In the genomic region with DNA sequence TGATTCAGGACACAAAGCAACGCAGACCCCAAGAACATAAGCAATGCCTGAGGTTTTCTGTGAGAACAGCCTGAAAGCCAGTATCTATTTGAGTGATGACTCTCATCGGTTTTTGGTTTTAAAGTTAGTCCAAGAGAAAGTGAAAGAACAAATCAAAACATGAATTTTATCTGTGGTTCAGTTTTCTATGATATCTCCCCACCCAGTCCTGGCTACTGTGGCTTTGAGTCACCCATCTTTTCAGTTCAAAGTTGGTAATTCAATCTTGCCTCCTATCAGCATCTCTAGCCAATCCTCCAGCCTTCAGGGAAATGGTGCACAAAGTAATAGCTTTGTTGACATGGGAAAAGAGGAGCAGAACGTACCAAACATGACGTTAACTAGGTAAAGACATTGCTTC, we compare ENCODE assay signal across 13 cellular contexts. TPM values are rescaled to one million over a fixed set of nuclear protein-coding genes. Genes with fewer than 3 reads are reported as not detected.
DNase-seq lines count a peak whose midpoint lies in the region; ATAC-seq, FAIRE-seq and TF ChIP-seq lines count a peak whose summit lies in the region.
"Had no signal": no experiment of that assay in that cellular context is flagged by ENCODE, and none has a peak within 500 bp of the region (broad histone marks: within the 10 kb centered on the region; RNA-seq: fewer than 3 reads in every experiment).

No MANE protein-coding gene starts in this region.

- peak; percentile 11 for DNase-seq in astrocyte (ENCODE audit: low read depth)
- DNase-seq in C1 segment of cervical spinal cord (lab: John Stamatoyannopoulos, UW): no peak
- DNase-seq in gastrocnemius medialis: no peak
- DNase-seq in COR-L47 (lab: John Stamatoyannopoulos, UW): no peak
- DNase-seq in A673 (ENCODE audit: low spot score): no peak
- DNase-seq: mammary epithelial cell, NCI-H2029 treated with DMSO at 0.1 percent for 48 hours had no signal

- no peak overlapping the region for H3K4me2 ChIP-seq in astrocyte (ENCODE audit: low read length)
- H3K4me2 ChIP-seq: hepatocyte had no signal

- H3K4me1 Mint-ChIP-seq in astrocyte (ENCODE audit: low read depth, unreplicated experiment): no peaks in the 10 kb centered on the region

- in situ Hi-C loops in gastrocnemius medialis (cut with MboI; ENCODE audit: low sequenced_read_pairs in 4 of 4): loop anchor here in 3 of 4 donors (25.0 kb wide), 3 partner anchors 509 to 1016 kb away; a partner anchor contains a TSS

- peak; percentile 91 for ATAC-seq in GM18517 (IDR thresholded peaks at IDR 0.05; ENCODE audit: unreplicated experiment)
- peak; percentile 85 for ATAC-seq in GM19455 (IDR thresholded peaks at IDR 0.05; ENCODE audit: unreplicated experiment)
- peak; percentile 74 for ATAC-seq in HG03039 (IDR thresholded peaks at IDR 0.05; ENCODE audit: unreplicated experiment)
- ATAC-seq in gastrocnemius medialis: no peak

- no peak overlapping the region for H2AFZ ChIP-seq in astrocyte (ENCODE audit: low read depth, low read length)
- H2AFZ ChIP-seq: hepatocyte had no signal

- no peak overlapping the region for H3K27ac ChIP-seq in astrocyte (ENCODE audit: low read depth, low read length)
- no peak overlapping the region for H3K27ac ChIP-seq in gastrocnemius medialis
- H3K27ac ChIP-seq in A673 (ENCODE audit: low read depth, low read length, poor library complexity, severe bottlenecking): no peak overlapping the region
- H3K27ac ChIP-seq: hepatocyte had no signal

- BruUV-seq in A673 (replicated peaks; lab: Mats Ljungman, UMichigan): no TSS peak

- intact Hi-C loops in gastrocnemius medialis (cut with DNase I; ENCODE audit: low total_unique reads) (no loop called here), A673 (cut with micrococcal nuclease; ENCODE audit: unreplicated experiment) (no loop called here)

- H3K9ac ChIP-seq in astrocyte (ENCODE audit: low read length): no peak overlapping the region

- H4K20me1 ChIP-seq in astrocyte (ENCODE audit: insufficient read depth, low read length): no peaks in the 10 kb centered on the region

- POLR2A ChIA-PET in A673 (lab: Charles Lee; ENCODE audit: low non-redundant PET): no interaction called here

- H3K27me3 ChIP-seq in astrocyte (ENCODE audit: insufficient read depth, low read length) (no peaks in the 10 kb centered on the region), gastrocnemius medialis (no peaks in the 10 kb centered on the region), A673 (replicated peaks; ENCODE audit: insufficient read depth, low read depth, low read length, poor library complexity) (no peaks in the 10 kb centered on the region)
- H3K27me3 ChIP-seq: hepatocyte had no signal

- H3K79me2 ChIP-seq in astrocyte (ENCODE audit: insufficient read depth, low read length): no peaks in the 10 kb centered on the region
- H3K79me2 ChIP-seq: hepatocyte had no signal

- FAIRE-seq in astrocyte (lab: Jason Lieb, UNC): no peak
- FAIRE-seq: endometrium had no signal

- no peak for TF ChIP-seq POLR2A in gastrocnemius medialis (IDR thresholded peaks at IDR 0.05)

- H3K27me3 Mint-ChIP-seq in astrocyte (ENCODE audit: low read depth, unreplicated experiment): peaks cover 10% of the 10 kb centered on the region

- TF ChIP-seq CTCF in astrocyte (IDR thresholded peaks at IDR 0.05; ENCODE audit: insufficient read depth, low read depth, low read length) (no peak), gastrocnemius medialis (IDR thresholded peaks at IDR 0.05 in 4 of 5, conservative IDR thresholded peaks at IDR 0.05 in 1 of 5) (no peak), A673 (conservative IDR thresholded peaks at IDR 0.05; ENCODE audit: low read depth, low read length) (no peak)

- no peak overlapping the region for H3K4me3 Mint-ChIP-seq in astrocyte (ENCODE audit: unreplicated experiment)

- H3K9me3 Mint-ChIP-seq in astrocyte (ENCODE audit: unreplicated experiment): peaks cover 3% of the 10 kb centered on the region

- H3K36me3 ChIP-seq in astrocyte (ENCODE audit: insufficient read depth, low read length): no peaks in the 10 kb centered on the region
- H3K36me3 ChIP-seq in gastrocnemius medialis: no peaks in the 10 kb centered on the region
- H3K36me3 ChIP-seq in A673 (ENCODE audit: insufficient read depth, low read length, poor library complexity, severe bottlenecking): no peaks in the 10 kb centered on the region

- H3K4me1 ChIP-seq in astrocyte (ENCODE audit: insufficient read depth, low read length) (no peaks in the 10 kb centered on the region), gastrocnemius medialis (no peaks in the 10 kb centered on the region), A673 (ENCODE audit: insufficient read depth, low read length, poor library complexity, severe bottlenecking) (no peaks in the 10 kb centered on the region)

- H3K36me3 Mint-ChIP-seq in astrocyte (ENCODE audit: low read depth, unreplicated experiment): no peaks in the 10 kb centered on the region

- no peaks in the 10 kb centered on the region for H3K9me3 ChIP-seq in astrocyte (ENCODE audit: insufficient read depth, low read depth, low read length)
- H3K9me3 ChIP-seq in gastrocnemius medialis: no peaks in the 10 kb centered on the region
- H3K9me3 ChIP-seq in A673 (ENCODE audit: low read depth, low read length, poor library complexity, severe bottlenecking): no peaks in the 10 kb centered on the region

- CTCF ChIA-PET in A673 (lab: Charles Lee): no interaction called here

- no peak overlapping the region for H3K27ac Mint-ChIP-seq in astrocyte (ENCODE audit: unreplicated experiment)

- no peak overlapping the region for H3K4me3 ChIP-seq in astrocyte (ENCODE audit: insufficient read depth, low read depth, low read length)
- no peak overlapping the region for H3K4me3 ChIP-seq in gastrocnemius medialis
- H3K4me3 ChIP-seq in A673 (ENCODE audit: low read depth, low read length, poor library complexity, severe bottlenecking): no peak overlapping the region
- H3K4me3 ChIP-seq: hepatocyte had no signal

RNA-seq across cellular contexts. Expression of a gene that starts 40.5 kb away (rescaled TPM):
- total RNA-seq in astrocyte: not detected in 2 replicates
- not detected for total RNA-seq in gastrocnemius medialis
- total RNA-seq in A673 (2021): not detected in 2 replicates
- total RNA-seq: hepatocyte; mammary epithelial cell; T-helper 1 cell treated with Interleukin-12 subunit alpha and Interleukin-12 subunit beta and Interleukin-4 antibody, amounts not matched to agents 30 ng/mL and 1 ng/mL, for 36 hours had no signal

Comparison
In these comparisons a context has a peak if more than half of its experiments do, and no peak if none do; other contexts are left out.
1. ATAC-seq: peak in GM18517 (single experiment), GM19455 (single experiment) and HG03039 (single experiment); none in gastrocnemius medialis (0 of 2).